ENCODE assay signal across 20 cellular contexts in genomic region chrY:13361656-13362393, GRCh38.
DNase-seq lines count a peak whose midpoint lies in the region; ATAC-seq, FAIRE-seq and TF ChIP-seq lines count a peak whose summit lies in the region.
"Had no signal": no experiment of that assay in that cellular context is flagged by ENCODE, and none has a peak within 500 bp of the region (broad histone marks: within the 10 kb centered on the region; RNA-seq: fewer than 3 reads in every experiment).

No MANE protein-coding gene starts in this region.

- intact Hi-C loops in naive thymus-derived CD4-positive, alpha-beta T cell (cut with micrococcal nuclease) = no loop called here

- CTCF ChIA-PET in AG04449 (lab: Yijun Ruan, JAX) = interaction anchor here (2.5 kb wide), 1 partner anchor 18 kb away, joined by 7 read pairs; no protein-coding TSS in a partner anchor
- CTCF ChIA-PET in CD8-positive, alpha-beta memory T cell (lab: Charles Lee) = interaction anchor here (0.7 kb wide), 1 partner anchor 512 kb away, joined by 3 read pairs; no protein-coding TSS in a partner anchor
- CTCF ChIA-PET in naive thymus-derived CD4-positive, alpha-beta T cell (lab: Charles Lee) = interaction anchor here (0.6 kb wide), 1 partner anchor 112 kb away, joined by 3 read pairs; no protein-coding TSS in a partner anchor

- TF ChIP-seq CTCF in AG04449 (IDR thresholded peaks at IDR 0.05; ENCODE audit: insufficient read depth, low read length, missing control alignments) = no peak

- H3K27me3 ChIP-seq in CD8-positive, alpha-beta memory T cell (ENCODE audit: insufficient read depth, low read length, poor library complexity, severe bottlenecking) = no peaks in the 10 kb centered on the region
- no peaks in the 10 kb centered on the region for H3K27me3 ChIP-seq in naive thymus-derived CD4-positive, alpha-beta T cell (ENCODE audit: control insufficient read depth in 2 of 2, insufficient read depth in 2 of 2, low read length in 2 of 2)
- H3K27me3 ChIP-seq: upper lobe of right lung had no signal

- no peaks in the 10 kb centered on the region for H3K27me3 Mint-ChIP-seq in CD8-positive, alpha-beta memory T cell
- H3K27me3 Mint-ChIP-seq in naive thymus-derived CD4-positive, alpha-beta T cell = no peaks in the 10 kb centered on the region
- H3K27me3 Mint-ChIP-seq: naive thymus-derived CD8-positive, alpha-beta T cell had no signal

- peak; percentile 48 for FAIRE-seq in RCC 7860 (lab: Jason Lieb, UNC)
- FAIRE-seq: K562 had no signal

- ATAC-seq in naive thymus-derived CD4-positive, alpha-beta T cell = no peak
- ATAC-seq: K562; naive thymus-derived CD8-positive, alpha-beta T cell; upper lobe of right lung had no signal

- H3K27ac Mint-ChIP-seq in CD8-positive, alpha-beta memory T cell = peak overlapping the region in 1 of 8 donors; percentile 39
- H3K27ac Mint-ChIP-seq in naive thymus-derived CD4-positive, alpha-beta T cell = peak overlapping the region in 4 of 9 donors; percentile 4 to 77 (median 38)

- peaks cover 0 to 43% (median 0%) of the 10 kb centered on the region in 3 donors for H3K36me3 Mint-ChIP-seq in CD8-positive, alpha-beta memory T cell
- peaks cover 0 to 8% (median 0%) of the 10 kb centered on the region in 5 donors for H3K36me3 Mint-ChIP-seq in naive thymus-derived CD4-positive, alpha-beta T cell

- POLR2A ChIA-PET in AG04449 (lab: Yijun Ruan, JAX) = no interaction called here
- POLR2A ChIA-PET in CD8-positive, alpha-beta memory T cell (lab: Charles Lee) = no interaction called here
- POLR2A ChIA-PET in naive thymus-derived CD4-positive, alpha-beta T cell (lab: Charles Lee) = interaction anchor here (0.9 kb wide), 1 partner anchor 13 kb away, joined by 3 read pairs; no protein-coding TSS in a partner anchor

- no peak overlapping the region for H3K4me3 Mint-ChIP-seq in CD8-positive, alpha-beta memory T cell
- H3K4me3 Mint-ChIP-seq in naive thymus-derived CD4-positive, alpha-beta T cell = no peak overlapping the region
- H3K4me3 Mint-ChIP-seq: naive thymus-derived CD8-positive, alpha-beta T cell had no signal

- peaks cover 0 to 27% (median 0%) of the 10 kb centered on the region in 3 donors for H3K4me1 Mint-ChIP-seq in CD8-positive, alpha-beta memory T cell
- peaks cover 0 to 22% (median 9%) of the 10 kb centered on the region in 7 donors for H3K4me1 Mint-ChIP-seq in naive thymus-derived CD4-positive, alpha-beta T cell

- no peak overlapping the region for H3K4me3 ChIP-seq in AG04449 (ENCODE audit: low read depth, low read length)
- H3K4me3 ChIP-seq in CD8-positive, alpha-beta memory T cell (ENCODE audit: low read length) = no peak overlapping the region
- no peak overlapping the region for H3K4me3 ChIP-seq in naive thymus-derived CD4-positive, alpha-beta T cell (ENCODE audit: low read length)
- H3K4me3 ChIP-seq: K562, left ventricle myocardium inferior, upper lobe of right lung had no signal

- H3K27ac ChIP-seq in CD8-positive, alpha-beta memory T cell (ENCODE audit: low read depth, low read length) = no peak overlapping the region
- H3K27ac ChIP-seq in naive thymus-derived CD4-positive, alpha-beta T cell (ENCODE audit: low read depth, low read length) = no peak overlapping the region
- H3K27ac ChIP-seq: left ventricle myocardium inferior, upper lobe of right lung had no signal

- H3K9me3 Mint-ChIP-seq in CD8-positive, alpha-beta memory T cell = no peaks in the 10 kb centered on the region
- H3K9me3 Mint-ChIP-seq in naive thymus-derived CD4-positive, alpha-beta T cell = no peaks in the 10 kb centered on the region
- H3K9me3 Mint-ChIP-seq: activated naive CD4-positive, alpha-beta T cell treated with anti-CD3 and anti-CD28 coated beads, Interleukin-2, amount 50 U/mL, for 72 hours; CD14-positive monocyte; naive thymus-derived CD8-positive, alpha-beta T cell had no signal

- H3K9me3 ChIP-seq in CD8-positive, alpha-beta memory T cell (ENCODE audit: low read length) = no peaks in the 10 kb centered on the region
- no peaks in the 10 kb centered on the region for H3K9me3 ChIP-seq in naive thymus-derived CD4-positive, alpha-beta T cell (ENCODE audit: control insufficient read depth in 2 of 3, low read length in 3 of 3)
- H3K9me3 ChIP-seq: left ventricle myocardium inferior, upper lobe of right lung had no signal

- peak; percentile 3 for DNase-seq in AG04449 (ENCODE audit: low read depth, low spot score)
- DNase-seq in ELR (ENCODE audit: low read depth) = peak; percentile 49
- DNase-seq in RCC 7860 (ENCODE audit: low spot score) = peak; percentile 9
- DNase-seq in fibroblast of peridontal ligament (ENCODE audit: extremely low read depth) = peak; percentile 16
- no peak for DNase-seq in CD8-positive, alpha-beta memory T cell
- no peak for DNase-seq in DMS79 (lab: John Stamatoyannopoulos, UW)
- no peak for DNase-seq in COLO829 (ENCODE audit: low spot score)
- no peak for DNase-seq in naive thymus-derived CD4-positive, alpha-beta T cell
- DNase-seq: activated CD8-positive, alpha-beta memory T cell treated with anti-CD3 and anti-CD28 coated beads for 24 hours; GOT3; hypothalamus; left ventricle myocardium inferior; naive thymus-derived CD8-positive, alpha-beta T cell; NCI-H146; NCI-H774; stimulated activated CD4-positive, alpha-beta T cell treated with anti-CD3 and anti-CD28 coated beads, Interleukin-1b, Interleukin-23, amount 100 ng/mL, for 48 hours; upper lobe of right lung had no signal

- no peaks in the 10 kb centered on the region for H3K4me1 ChIP-seq in CD8-positive, alpha-beta memory T cell (ENCODE audit: insufficient read depth, low read length)
- H3K4me1 ChIP-seq in naive thymus-derived CD4-positive, alpha-beta T cell (ENCODE audit: control insufficient read depth in 2 of 2, insufficient read depth in 2 of 2, low read length in 2 of 2) = no peaks in the 10 kb centered on the region
- H3K4me1 ChIP-seq: upper lobe of right lung had no signal

- H3K36me3 ChIP-seq in CD8-positive, alpha-beta memory T cell (ENCODE audit: insufficient read depth, low read length) = no peaks in the 10 kb centered on the region
- peaks cover 0 to 3% (median 0%) of the 10 kb centered on the region in 3 experiments for H3K36me3 ChIP-seq in naive thymus-derived CD4-positive, alpha-beta T cell (ENCODE audit: control insufficient read depth in 2 of 3, insufficient read depth in 3 of 3, low read length in 3 of 3)

Comparison
In these comparisons a context has a peak if more than half of its experiments do, and no peak if none do; other contexts are left out.
1. DNase-seq: peak in AG04449 (single experiment), ELR (single experiment), RCC 7860 (single experiment) and fibroblast of peridontal ligament (single experiment); none in CD8-positive, alpha-beta memory T cell (0 of 5), DMS79 (single experiment), COLO829 (single experiment) and naive thymus-derived CD4-positive, alpha-beta T cell (0 of 9).